ENCODE assay signal across 17 cellular contexts in the genomic region with DNA sequence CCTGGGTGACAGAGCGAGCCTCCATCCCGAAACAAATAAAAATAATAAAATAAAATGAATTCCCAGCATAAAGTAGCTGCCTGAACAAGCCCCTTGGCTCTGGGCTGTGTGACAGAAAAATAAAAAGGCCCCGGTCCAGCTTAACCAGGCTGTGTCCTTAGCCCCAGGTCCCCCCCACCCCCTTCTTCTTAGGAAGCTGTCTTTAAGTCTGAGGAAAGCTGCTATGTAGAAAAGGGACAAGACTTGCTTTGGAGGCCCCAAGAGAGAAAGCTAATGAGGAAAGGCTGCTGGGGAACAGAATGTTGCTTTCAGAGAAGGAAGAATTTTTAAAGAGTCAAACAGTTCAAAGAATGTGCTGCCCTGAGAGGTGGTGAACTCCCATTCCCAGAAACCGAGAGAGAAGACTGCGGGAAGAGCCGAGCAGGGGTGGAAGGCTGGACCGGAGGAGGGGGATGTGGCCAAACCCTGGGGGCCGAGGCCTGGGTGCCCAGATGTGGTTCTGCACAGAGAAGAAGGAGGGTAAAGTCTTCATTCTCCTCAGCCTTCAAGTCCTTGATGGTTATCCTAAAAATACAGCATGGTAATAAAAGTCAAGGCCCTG.
DNase-seq lines count a peak whose midpoint lies in the region; ATAC-seq and TF ChIP-seq lines count a peak whose summit lies in the region.
"Had no signal": no experiment of that assay in that cellular context is flagged by ENCODE, and none has a peak within 500 bp of the region (broad histone marks: within the 10 kb centered on the region; RNA-seq: fewer than 3 reads in every experiment).

No MANE protein-coding gene starts in this region.

- ATAC-seq in activated CD8-positive, alpha-beta memory T cell treated with anti-CD3 and anti-CD28 coated beads, Interleukin-2, amount 10 ng/mL, durations not matched to agents 7 days and 5 days: no peak
- no peak for ATAC-seq in GM19328 (IDR thresholded peaks at IDR 0.05; ENCODE audit: unreplicated experiment)

- H3K27me3 Mint-ChIP-seq in nephron progenitor cell (ENCODE audit: low read depth, poor library complexity): no peaks in the 10 kb centered on the region
- no peaks in the 10 kb centered on the region for H3K27me3 Mint-ChIP-seq in activated CD8-positive, alpha-beta memory T cell treated with anti-CD3 and anti-CD28 coated beads, Interleukin-2, amount 10 ng/mL, durations not matched to agents 7 days and 5 days

- peaks cover under 1% of the 10 kb centered on the region for H3K9me3 Mint-ChIP-seq in nephron progenitor cell
- H3K9me3 Mint-ChIP-seq in activated CD8-positive, alpha-beta memory T cell treated with anti-CD3 and anti-CD28 coated beads, Interleukin-2, amount 10 ng/mL, durations not matched to agents 7 days and 5 days (ENCODE audit: low read depth): no peaks in the 10 kb centered on the region
- H3K9me3 Mint-ChIP-seq: immature natural killer cell had no signal

- H3K9me3 ChIP-seq in adipocyte (ENCODE audit: control insufficient read depth, low read length) (no peaks in the 10 kb centered on the region), thyroid gland (no peaks in the 10 kb centered on the region)

- CTCF ChIA-PET in activated CD8-positive, alpha-beta memory T cell treated with anti-CD3 and anti-CD28 coated beads, Interleukin-2, amount 10 ng/mL, durations not matched to agents 7 days and 5 days (lab: Charles Lee): no interaction called here

- H3K4me3 ChIP-seq in adipocyte (ENCODE audit: low read length): no peak overlapping the region
- H3K4me3 ChIP-seq in fibroblast of mammary gland (ENCODE audit: control insufficient read depth, low read depth, low read length): no peak overlapping the region
- no peak overlapping the region for H3K4me3 ChIP-seq in thyroid gland (replicated peaks in 1 of 3)
- H3K4me3 ChIP-seq: BLaER1 treated with 17β-estradiol and CSF1 and Interleukin-3, amounts not matched to agents 10 nM and 100 nM; K562 had no signal

- H3K4me3 Mint-ChIP-seq in nephron progenitor cell: no peak overlapping the region
- no peak overlapping the region for H3K4me3 Mint-ChIP-seq in activated CD8-positive, alpha-beta memory T cell treated with anti-CD3 and anti-CD28 coated beads, Interleukin-2, amount 10 ng/mL, durations not matched to agents 7 days and 5 days
- H3K4me3 Mint-ChIP-seq: immature natural killer cell had no signal

- peaks cover 30% of the 10 kb centered on the region for H3K4me1 Mint-ChIP-seq in nephron progenitor cell
- peaks cover 3% of the 10 kb centered on the region for H3K4me1 Mint-ChIP-seq in activated CD8-positive, alpha-beta memory T cell treated with anti-CD3 and anti-CD28 coated beads, Interleukin-2, amount 10 ng/mL, durations not matched to agents 7 days and 5 days
- H3K4me1 Mint-ChIP-seq: immature natural killer cell had no signal

- intact Hi-C loops in thyroid gland (cut with DNase I): no loop called here

- no peak for TF ChIP-seq POLR2A in thyroid gland (IDR thresholded peaks at IDR 0.05)

- TF ChIP-seq CTCF in fibroblast of mammary gland (conservative IDR thresholded peaks at IDR 0.05; ENCODE audit: control insufficient read depth, insufficient read depth, low read depth, low read length) (no peak), nephron progenitor cell (IDR thresholded peaks at IDR 0.05) (no peak), thyroid gland (IDR thresholded peaks at IDR 0.05) (no peak)

- peak; percentile 50 for DNase-seq in adipocyte (ENCODE audit: low read depth)
- DNase-seq in fibroblast of mammary gland (ENCODE audit: low read depth): peak; percentile 10
- DNase-seq in nephron progenitor cell: no peak
- no peak for DNase-seq in thyroid gland
- DNase-seq in activated CD8-positive, alpha-beta memory T cell treated with anti-CD3 and anti-CD28 coated beads, Interleukin-2, amount 10 ng/mL, durations not matched to agents 7 days and 5 days: no peak
- no peak for DNase-seq in NCI-H1417 (lab: John Stamatoyannopoulos, UW)
- DNase-seq in midbrain (lab: John Stamatoyannopoulos, UW): no peak
- DNase-seq: activated CD4-positive, alpha-beta T cell treated with anti-CD3 and anti-CD28 coated beads, Interleukin-2, amount 50 U/mL, for 4 hours; activated gamma-delta T cell; central memory CD4-positive, alpha-beta T cell; immature natural killer cell; NCI-H1694; NCI-H774; SHP77 had no signal

- WGBS in thyroid gland, 2 donors: 79 to 80% methylated on average over 8 of the region's 8 CpGs

- H3K36me3 Mint-ChIP-seq in nephron progenitor cell (ENCODE audit: low read depth): peaks cover 31% of the 10 kb centered on the region
- H3K36me3 Mint-ChIP-seq in activated CD8-positive, alpha-beta memory T cell treated with anti-CD3 and anti-CD28 coated beads, Interleukin-2, amount 10 ng/mL, durations not matched to agents 7 days and 5 days: peaks cover 10% of the 10 kb centered on the region

- H3K36me3 ChIP-seq in adipocyte (ENCODE audit: control insufficient read depth, insufficient read depth, low read length, severe bottlenecking) (no peaks in the 10 kb centered on the region), thyroid gland (no peaks in the 10 kb centered on the region)

- H3K4me1 ChIP-seq in adipocyte (ENCODE audit: control insufficient read depth, insufficient read depth, low read length) (peaks cover 44% of the 10 kb centered on the region), thyroid gland (peaks cover 6 to 26% of the 10 kb centered on the region in 2 donors)

- peak overlapping the region; percentile 82 for H3K9ac ChIP-seq in adipocyte (ENCODE audit: low read length)

- no peaks in the 10 kb centered on the region for H3K27me3 ChIP-seq in adipocyte (replicated peaks; ENCODE audit: control insufficient read depth, insufficient read depth, low read length)
- no peaks in the 10 kb centered on the region for H3K27me3 ChIP-seq in thyroid gland
- H3K27me3 ChIP-seq: BLaER1 treated with 17β-estradiol and CSF1 and Interleukin-3, amounts not matched to agents 10 nM and 100 nM had no signal

- H3K27ac ChIP-seq in thyroid gland: peak overlapping the region in 2 of 3 donors; percentile 47 to 65

- peak overlapping the region; percentile 97 for H3K27ac Mint-ChIP-seq in nephron progenitor cell
- H3K27ac Mint-ChIP-seq in activated CD8-positive, alpha-beta memory T cell treated with anti-CD3 and anti-CD28 coated beads, Interleukin-2, amount 10 ng/mL, durations not matched to agents 7 days and 5 days: no peak overlapping the region

Comparison
In these comparisons a context has a peak if more than half of its experiments do, and no peak if none do; other contexts are left out.
1. DNase-seq: peak in adipocyte (single experiment) and fibroblast of mammary gland (single experiment); none in nephron progenitor cell (single experiment), thyroid gland (0 of 2), activated CD8-positive, alpha-beta memory T cell treated with anti-CD3 and anti-CD28 coated beads, Interleukin-2, amount 10 ng/mL, durations not matched to agents 7 days and 5 days (single experiment), NCI-H1417 (0 of 3) and midbrain (single experiment).